ENCODE assay signal across 1 cellular context in genomic region chr6:161422710-161423109, GRCh38.
TF ChIP-seq lines count a peak whose summit lies in the region.

No MANE protein-coding gene starts in this region.

TF ChIP-seq in IMR-90, 13 proteins besides CTCF, POLR2A, EP300 and RAD21:
- TF ChIP-seq CHD1 (IDR thresholded peaks at IDR 0.05; ENCODE audit: low read depth, low read length) (no peak), RCOR1 (IDR thresholded peaks at IDR 0.05; ENCODE audit: insufficient replicate concordance, low read length) (no peak), MXI1 (IDR thresholded peaks at IDR 0.05; ENCODE audit: borderline replicate concordance, low read depth, low read length) (no peak), ELK1 (IDR thresholded peaks at IDR 0.05; ENCODE audit: borderline replicate concordance, low read depth, low read length) (no peak), CEBPB (IDR thresholded peaks at IDR 0.05; ENCODE audit: low read depth, low read length) (no peak), MAFK (IDR thresholded peaks at IDR 0.05; ENCODE audit: low read depth, low read length) (no peak), SMC3 (IDR thresholded peaks at IDR 0.05; ENCODE audit: low read depth, low read length) (no peak), FOS (IDR thresholded peaks at IDR 0.05; ENCODE audit: low read depth, low read length) (no peak), MAZ (IDR thresholded peaks at IDR 0.05; ENCODE audit: borderline replicate concordance, low read depth, low read length) (no peak), NFE2L2 (IDR thresholded peaks at IDR 0.05; ENCODE audit: low read depth, low read length) (no peak), RFX5 (IDR thresholded peaks at IDR 0.05; ENCODE audit: low read depth, low read length) (no peak), USF2 (IDR thresholded peaks at IDR 0.05; ENCODE audit: low read depth, low read length) (no peak), BHLHE40 (IDR thresholded peaks at IDR 0.05; ENCODE audit: low read depth, low read length) (no peak)
